ENCODE assay signal across 1 cellular context in the genomic region with DNA sequence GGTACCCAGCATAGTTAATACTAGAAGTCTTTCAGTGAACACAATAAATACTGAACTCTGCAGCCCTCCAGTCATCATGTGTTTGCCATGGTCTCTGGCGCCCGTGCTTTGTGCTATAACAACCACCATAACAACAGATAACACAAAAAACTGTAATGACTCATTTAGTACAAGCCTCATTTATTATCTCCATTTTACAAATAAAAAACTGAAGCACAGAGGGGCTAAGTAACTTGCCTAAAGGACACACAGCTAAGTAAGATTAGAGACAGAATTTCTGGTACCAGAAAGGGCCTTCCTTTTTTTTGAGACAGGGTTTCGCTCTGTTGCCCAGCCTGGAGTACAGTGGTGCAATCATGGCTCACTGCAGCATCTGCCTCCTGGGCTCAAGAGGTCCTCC.
TF ChIP-seq lines count a peak whose summit lies in the region.

No MANE protein-coding gene starts in this region.

TF ChIP-seq in A549, 52 proteins besides CTCF, POLR2A, EP300 and RAD21 (continued from another document):
- no peak for TF ChIP-seq NPAS2 (CRISPR knock-in tag; IDR thresholded peaks at IDR 0.05; ENCODE audit: borderline replicate concordance)
- TF ChIP-seq RARB (CRISPR knock-in tag; IDR thresholded peaks at IDR 0.05): no peak
